ENCODE assay signal across 1 cellular context in the genomic region with DNA sequence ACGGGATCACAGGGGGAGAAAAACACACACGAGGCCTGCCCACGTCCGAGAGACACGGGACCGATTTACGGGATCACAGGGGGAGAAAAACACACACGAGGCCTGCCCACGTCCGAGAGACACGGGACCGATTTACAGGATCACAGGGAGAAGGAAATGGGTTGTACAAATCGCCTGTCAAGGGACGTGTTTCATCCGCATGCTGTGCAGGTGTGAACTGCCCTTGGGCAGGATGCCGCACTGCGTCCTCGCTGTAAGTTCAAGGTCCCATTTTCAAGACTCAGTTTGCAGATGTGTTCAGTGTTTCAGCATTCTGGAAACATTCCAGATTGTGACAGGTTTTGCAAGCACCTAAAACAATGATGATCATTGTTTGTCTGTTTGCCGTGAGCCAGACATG.
TF ChIP-seq lines count a peak whose summit lies in the region.

No MANE protein-coding gene starts in this region.

TF ChIP-seq in HepG2, 621 proteins besides CTCF, POLR2A, EP300 and RAD21 (continued from another document and continues in another):
- TF ChIP-seq, protein P1, sequence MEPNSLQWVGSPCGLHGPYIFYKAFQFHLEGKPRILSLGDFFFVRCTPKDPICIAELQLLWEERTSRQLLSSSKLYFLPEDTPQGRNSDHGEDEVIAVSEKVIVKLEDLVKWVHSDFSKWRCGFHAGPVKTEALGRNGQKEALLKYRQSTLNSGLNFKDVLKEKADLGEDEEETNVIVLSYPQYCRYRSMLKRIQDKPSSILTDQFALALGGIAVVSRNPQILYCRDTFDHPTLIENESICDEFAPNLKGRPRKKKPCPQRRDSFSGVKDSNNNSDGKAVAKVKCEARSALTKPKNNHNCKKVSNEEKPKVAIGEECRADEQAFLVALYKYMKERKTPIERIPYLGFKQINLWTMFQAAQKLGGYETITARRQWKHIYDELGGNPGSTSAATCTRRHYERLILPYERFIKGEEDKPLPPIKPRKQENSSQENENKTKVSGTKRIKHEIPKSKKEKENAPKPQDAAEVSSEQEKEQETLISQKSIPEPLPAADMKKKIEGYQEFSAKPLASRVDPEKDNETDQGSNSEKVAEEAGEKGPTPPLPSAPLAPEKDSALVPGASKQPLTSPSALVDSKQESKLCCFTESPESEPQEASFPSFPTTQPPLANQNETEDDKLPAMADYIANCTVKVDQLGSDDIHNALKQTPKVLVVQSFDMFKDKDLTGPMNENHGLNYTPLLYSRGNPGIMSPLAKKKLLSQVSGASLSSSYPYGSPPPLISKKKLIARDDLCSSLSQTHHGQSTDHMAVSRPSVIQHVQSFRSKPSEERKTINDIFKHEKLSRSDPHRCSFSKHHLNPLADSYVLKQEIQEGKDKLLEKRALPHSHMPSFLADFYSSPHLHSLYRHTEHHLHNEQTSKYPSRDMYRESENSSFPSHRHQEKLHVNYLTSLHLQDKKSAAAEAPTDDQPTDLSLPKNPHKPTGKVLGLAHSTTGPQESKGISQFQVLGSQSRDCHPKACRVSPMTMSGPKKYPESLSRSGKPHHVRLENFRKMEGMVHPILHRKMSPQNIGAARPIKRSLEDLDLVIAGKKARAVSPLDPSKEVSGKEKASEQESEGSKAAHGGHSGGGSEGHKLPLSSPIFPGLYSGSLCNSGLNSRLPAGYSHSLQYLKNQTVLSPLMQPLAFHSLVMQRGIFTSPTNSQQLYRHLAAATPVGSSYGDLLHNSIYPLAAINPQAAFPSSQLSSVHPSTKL (CRISPR knock-in tag; IDR thresholded peaks at IDR 0.05), result peak; percentile 87
- TF ChIP-seq, protein P2, sequence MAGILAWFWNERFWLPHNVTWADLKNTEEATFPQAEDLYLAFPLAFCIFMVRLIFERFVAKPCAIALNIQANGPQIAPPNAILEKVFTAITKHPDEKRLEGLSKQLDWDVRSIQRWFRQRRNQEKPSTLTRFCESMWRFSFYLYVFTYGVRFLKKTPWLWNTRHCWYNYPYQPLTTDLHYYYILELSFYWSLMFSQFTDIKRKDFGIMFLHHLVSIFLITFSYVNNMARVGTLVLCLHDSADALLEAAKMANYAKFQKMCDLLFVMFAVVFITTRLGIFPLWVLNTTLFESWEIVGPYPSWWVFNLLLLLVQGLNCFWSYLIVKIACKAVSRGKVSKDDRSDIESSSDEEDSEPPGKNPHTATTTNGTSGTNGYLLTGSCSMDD (CRISPR knock-in tag; IDR thresholded peaks at IDR 0.05), result no peak
- TF ChIP-seq HNRNPH1 (optimal IDR thresholded peaks at IDR 0.05; ENCODE audit: low read depth, low read length) (no peak), MYNN (CRISPR knock-in tag; IDR thresholded peaks at IDR 0.05; ENCODE audit: low read depth) (0 out of 2 replicates have a peak, but pooled peaks have one; percentile 42), SATB2 (CRISPR knock-in tag; IDR thresholded peaks at IDR 0.05) (no peak), FOXJ3 (CRISPR knock-in tag; IDR thresholded peaks at IDR 0.05; ENCODE audit: borderline replicate concordance) (no peak), SAP130 (CRISPR knock-in tag; IDR thresholded peaks at IDR 0.05; ENCODE audit: low read depth) (peak; percentile 65), FIP1L1 (IDR thresholded peaks at IDR 0.05; ENCODE audit: borderline replicate concordance, insufficient read depth, low read depth, low read length) (no peak), HHEX (CRISPR knock-in tag; IDR thresholded peaks at IDR 0.05) (no peak; the same call in 1 of the 2 replicates), ARNT (IDR thresholded peaks at IDR 0.05) (no peak), CBX1 (IDR thresholded peaks at IDR 0.05; ENCODE audit: low read depth) (no peak), ELF1 (CRISPR knock-in tag; IDR thresholded peaks at IDR 0.05) (peak; percentile 32; the same call in 1 of the 2 replicates), TAF1 (CRISPR knock-in tag; IDR thresholded peaks at IDR 0.05) (no peak), HDAC6 (IDR thresholded peaks at IDR 0.05; ENCODE audit: low read depth, low read length) (no peak), NCOA1 (CRISPR knock-in tag; IDR thresholded peaks at IDR 0.05) (no peak), NFE2L2 (IDR thresholded peaks at IDR 0.05; ENCODE audit: low read length) (no peak), HNRNPL (IDR thresholded peaks at IDR 0.05; ENCODE audit: low read depth, low read length) (no peak), REXO4 (CRISPR knock-in tag; IDR thresholded peaks at IDR 0.05; ENCODE audit: borderline replicate concordance) (0 out of 2 replicates have a peak, but pooled peaks have one; percentile 59), KLF16 (CRISPR knock-in tag; IDR thresholded peaks at IDR 0.05) (peak in 1 of 2 experiments; percentile 76; a peak in 2 of 4 replicates), ZNF629 (CRISPR knock-in tag; conservative IDR thresholded peaks at IDR 0.05) (peak; percentile 75), GABPA (IDR thresholded peaks at IDR 0.05; ENCODE audit: low read depth, low read length) (no peak), GABPA (CRISPR knock-in tag; IDR thresholded peaks at IDR 0.05; ENCODE audit: low read depth) (no peak), CBFB (CRISPR knock-in tag; IDR thresholded peaks at IDR 0.05) (no peak)
- TF ChIP-seq, protein P3, sequence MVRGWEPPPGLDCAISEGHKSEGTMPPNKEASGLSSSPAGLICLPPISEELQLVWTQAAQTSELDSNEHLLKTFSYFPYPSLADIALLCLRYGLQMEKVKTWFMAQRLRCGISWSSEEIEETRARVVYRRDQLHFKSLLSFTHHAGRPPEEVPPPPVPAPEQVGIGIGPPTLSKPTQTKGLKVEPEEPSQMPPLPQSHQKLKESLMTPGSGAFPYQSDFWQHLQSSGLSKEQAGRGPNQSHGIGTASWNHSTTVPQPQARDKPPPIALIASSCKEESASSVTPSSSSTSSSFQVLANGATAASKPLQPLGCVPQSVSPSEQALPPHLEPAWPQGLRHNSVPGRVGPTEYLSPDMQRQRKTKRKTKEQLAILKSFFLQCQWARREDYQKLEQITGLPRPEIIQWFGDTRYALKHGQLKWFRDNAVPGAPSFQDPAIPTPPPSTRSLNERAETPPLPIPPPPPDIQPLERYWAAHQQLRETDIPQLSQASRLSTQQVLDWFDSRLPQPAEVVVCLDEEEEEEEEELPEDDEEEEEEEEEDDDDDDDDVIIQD (CRISPR knock-in tag; IDR thresholded peaks at IDR 0.05; ENCODE audit: low read depth), result no peak
- TF ChIP-seq, protein P4, sequence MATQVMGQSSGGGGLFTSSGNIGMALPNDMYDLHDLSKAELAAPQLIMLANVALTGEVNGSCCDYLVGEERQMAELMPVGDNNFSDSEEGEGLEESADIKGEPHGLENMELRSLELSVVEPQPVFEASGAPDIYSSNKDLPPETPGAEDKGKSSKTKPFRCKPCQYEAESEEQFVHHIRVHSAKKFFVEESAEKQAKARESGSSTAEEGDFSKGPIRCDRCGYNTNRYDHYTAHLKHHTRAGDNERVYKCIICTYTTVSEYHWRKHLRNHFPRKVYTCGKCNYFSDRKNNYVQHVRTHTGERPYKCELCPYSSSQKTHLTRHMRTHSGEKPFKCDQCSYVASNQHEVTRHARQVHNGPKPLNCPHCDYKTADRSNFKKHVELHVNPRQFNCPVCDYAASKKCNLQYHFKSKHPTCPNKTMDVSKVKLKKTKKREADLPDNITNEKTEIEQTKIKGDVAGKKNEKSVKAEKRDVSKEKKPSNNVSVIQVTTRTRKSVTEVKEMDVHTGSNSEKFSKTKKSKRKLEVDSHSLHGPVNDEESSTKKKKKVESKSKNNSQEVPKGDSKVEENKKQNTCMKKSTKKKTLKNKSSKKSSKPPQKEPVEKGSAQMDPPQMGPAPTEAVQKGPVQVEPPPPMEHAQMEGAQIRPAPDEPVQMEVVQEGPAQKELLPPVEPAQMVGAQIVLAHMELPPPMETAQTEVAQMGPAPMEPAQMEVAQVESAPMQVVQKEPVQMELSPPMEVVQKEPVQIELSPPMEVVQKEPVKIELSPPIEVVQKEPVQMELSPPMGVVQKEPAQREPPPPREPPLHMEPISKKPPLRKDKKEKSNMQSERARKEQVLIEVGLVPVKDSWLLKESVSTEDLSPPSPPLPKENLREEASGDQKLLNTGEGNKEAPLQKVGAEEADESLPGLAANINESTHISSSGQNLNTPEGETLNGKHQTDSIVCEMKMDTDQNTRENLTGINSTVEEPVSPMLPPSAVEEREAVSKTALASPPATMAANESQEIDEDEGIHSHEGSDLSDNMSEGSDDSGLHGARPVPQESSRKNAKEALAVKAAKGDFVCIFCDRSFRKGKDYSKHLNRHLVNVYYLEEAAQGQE (IDR thresholded peaks at IDR 0.05; ENCODE audit: borderline replicate concordance in 1 of 2, low read depth in 1 of 2, low read length in 2 of 2), result no peak
- TF ChIP-seq, protein P5, sequence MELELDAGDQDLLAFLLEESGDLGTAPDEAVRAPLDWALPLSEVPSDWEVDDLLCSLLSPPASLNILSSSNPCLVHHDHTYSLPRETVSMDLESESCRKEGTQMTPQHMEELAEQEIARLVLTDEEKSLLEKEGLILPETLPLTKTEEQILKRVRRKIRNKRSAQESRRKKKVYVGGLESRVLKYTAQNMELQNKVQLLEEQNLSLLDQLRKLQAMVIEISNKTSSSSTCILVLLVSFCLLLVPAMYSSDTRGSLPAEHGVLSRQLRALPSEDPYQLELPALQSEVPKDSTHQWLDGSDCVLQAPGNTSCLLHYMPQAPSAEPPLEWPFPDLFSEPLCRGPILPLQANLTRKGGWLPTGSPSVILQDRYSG (CRISPR knock-in tag; IDR thresholded peaks at IDR 0.05), result no peak
- TF ChIP-seq, protein P6, sequence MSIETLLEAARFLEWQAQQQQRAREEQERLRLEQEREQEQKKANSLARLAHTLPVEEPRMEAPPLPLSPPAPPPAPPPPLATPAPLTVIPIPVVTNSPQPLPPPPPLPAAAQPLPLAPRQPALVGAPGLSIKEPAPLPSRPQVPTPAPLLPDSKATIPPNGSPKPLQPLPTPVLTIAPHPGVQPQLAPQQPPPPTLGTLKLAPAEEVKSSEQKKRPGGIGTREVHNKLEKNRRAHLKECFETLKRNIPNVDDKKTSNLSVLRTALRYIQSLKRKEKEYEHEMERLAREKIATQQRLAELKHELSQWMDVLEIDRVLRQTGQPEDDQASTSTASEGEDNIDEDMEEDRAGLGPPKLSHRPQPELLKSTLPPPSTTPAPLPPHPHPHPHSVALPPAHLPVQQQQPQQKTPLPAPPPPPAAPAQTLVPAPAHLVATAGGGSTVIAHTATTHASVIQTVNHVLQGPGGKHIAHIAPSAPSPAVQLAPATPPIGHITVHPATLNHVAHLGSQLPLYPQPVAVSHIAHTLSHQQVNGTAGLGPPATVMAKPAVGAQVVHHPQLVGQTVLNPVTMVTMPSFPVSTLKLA (IDR thresholded peaks at IDR 0.05), result no peak
- TF ChIP-seq, protein P7, sequence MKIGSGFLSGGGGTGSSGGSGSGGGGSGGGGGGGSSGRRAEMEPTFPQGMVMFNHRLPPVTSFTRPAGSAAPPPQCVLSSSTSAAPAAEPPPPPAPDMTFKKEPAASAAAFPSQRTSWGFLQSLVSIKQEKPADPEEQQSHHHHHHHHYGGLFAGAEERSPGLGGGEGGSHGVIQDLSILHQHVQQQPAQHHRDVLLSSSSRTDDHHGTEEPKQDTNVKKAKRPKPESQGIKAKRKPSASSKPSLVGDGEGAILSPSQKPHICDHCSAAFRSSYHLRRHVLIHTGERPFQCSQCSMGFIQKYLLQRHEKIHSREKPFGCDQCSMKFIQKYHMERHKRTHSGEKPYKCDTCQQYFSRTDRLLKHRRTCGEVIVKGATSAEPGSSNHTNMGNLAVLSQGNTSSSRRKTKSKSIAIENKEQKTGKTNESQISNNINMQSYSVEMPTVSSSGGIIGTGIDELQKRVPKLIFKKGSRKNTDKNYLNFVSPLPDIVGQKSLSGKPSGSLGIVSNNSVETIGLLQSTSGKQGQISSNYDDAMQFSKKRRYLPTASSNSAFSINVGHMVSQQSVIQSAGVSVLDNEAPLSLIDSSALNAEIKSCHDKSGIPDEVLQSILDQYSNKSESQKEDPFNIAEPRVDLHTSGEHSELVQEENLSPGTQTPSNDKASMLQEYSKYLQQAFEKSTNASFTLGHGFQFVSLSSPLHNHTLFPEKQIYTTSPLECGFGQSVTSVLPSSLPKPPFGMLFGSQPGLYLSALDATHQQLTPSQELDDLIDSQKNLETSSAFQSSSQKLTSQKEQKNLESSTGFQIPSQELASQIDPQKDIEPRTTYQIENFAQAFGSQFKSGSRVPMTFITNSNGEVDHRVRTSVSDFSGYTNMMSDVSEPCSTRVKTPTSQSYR (CRISPR knock-in tag; IDR thresholded peaks at IDR 0.05; ENCODE audit: borderline replicate concordance), result no peak; the same call in 1 of the 2 replicates
- TF ChIP-seq, protein P8, sequence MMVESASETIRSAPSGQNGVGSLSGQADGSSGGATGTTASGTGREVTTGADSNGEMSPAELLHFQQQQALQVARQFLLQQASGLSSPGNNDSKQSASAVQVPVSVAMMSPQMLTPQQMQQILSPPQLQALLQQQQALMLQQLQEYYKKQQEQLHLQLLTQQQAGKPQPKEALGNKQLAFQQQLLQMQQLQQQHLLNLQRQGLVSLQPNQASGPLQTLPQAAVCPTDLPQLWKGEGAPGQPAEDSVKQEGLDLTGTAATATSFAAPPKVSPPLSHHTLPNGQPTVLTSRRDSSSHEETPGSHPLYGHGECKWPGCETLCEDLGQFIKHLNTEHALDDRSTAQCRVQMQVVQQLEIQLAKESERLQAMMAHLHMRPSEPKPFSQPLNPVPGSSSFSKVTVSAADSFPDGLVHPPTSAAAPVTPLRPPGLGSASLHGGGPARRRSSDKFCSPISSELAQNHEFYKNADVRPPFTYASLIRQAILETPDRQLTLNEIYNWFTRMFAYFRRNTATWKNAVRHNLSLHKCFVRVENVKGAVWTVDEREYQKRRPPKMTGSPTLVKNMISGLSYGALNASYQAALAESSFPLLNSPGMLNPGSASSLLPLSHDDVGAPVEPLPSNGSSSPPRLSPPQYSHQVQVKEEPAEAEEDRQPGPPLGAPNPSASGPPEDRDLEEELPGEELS (CRISPR knock-in tag; IDR thresholded peaks at IDR 0.05), result peak; percentile 48
- TF ChIP-seq, protein P9, sequence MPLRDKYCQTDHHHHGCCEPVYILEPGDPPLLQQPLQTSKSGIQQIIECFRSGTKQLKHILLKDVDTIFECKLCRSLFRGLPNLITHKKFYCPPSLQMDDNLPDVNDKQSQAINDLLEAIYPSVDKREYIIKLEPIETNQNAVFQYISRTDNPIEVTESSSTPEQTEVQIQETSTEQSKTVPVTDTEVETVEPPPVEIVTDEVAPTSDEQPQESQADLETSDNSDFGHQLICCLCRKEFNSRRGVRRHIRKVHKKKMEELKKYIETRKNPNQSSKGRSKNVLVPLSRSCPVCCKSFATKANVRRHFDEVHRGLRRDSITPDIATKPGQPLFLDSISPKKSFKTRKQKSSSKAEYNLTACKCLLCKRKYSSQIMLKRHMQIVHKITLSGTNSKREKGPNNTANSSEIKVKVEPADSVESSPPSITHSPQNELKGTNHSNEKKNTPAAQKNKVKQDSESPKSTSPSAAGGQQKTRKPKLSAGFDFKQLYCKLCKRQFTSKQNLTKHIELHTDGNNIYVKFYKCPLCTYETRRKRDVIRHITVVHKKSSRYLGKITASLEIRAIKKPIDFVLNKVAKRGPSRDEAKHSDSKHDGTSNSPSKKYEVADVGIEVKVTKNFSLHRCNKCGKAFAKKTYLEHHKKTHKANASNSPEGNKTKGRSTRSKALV (CRISPR knock-in tag; IDR thresholded peaks at IDR 0.05), result no peak
- TF ChIP-seq, protein P10, sequence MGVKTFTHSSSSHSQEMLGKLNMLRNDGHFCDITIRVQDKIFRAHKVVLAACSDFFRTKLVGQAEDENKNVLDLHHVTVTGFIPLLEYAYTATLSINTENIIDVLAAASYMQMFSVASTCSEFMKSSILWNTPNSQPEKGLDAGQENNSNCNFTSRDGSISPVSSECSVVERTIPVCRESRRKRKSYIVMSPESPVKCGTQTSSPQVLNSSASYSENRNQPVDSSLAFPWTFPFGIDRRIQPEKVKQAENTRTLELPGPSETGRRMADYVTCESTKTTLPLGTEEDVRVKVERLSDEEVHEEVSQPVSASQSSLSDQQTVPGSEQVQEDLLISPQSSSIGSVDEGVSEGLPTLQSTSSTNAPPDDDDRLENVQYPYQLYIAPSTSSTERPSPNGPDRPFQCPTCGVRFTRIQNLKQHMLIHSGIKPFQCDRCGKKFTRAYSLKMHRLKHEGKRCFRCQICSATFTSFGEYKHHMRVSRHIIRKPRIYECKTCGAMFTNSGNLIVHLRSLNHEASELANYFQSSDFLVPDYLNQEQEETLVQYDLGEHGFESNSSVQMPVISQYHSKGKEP (CRISPR knock-in tag; IDR thresholded peaks at IDR 0.05), result no peak
